In the genomic region with DNA sequence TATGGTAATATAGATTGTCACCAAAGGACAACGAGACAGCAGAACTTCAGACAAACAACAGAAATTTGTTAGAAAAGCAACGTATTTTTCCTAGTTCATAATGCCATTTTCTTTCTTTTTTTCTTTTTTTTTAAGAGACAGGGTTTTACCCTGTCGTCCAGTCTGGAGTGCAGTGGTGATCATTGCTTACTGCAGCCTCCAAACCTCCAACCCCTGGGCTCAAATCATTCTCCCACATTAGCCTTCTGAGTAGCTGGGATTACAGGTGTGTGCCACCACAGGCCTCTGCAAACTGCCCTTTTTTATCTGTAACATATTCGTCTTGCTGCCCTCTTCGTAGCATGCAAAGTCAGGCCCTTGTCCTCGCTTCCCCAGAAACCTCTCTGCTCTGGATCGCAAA, we compare ENCODE assay signal across 22 cellular contexts.
DNase-seq lines count a peak whose midpoint lies in the region; ATAC-seq and TF ChIP-seq lines count a peak whose summit lies in the region.
"Had no signal": no experiment of that assay in that cellular context is flagged by ENCODE, and none has a peak within 500 bp of the region (broad histone marks: within the 10 kb centered on the region; RNA-seq: fewer than 3 reads in every experiment).

No MANE protein-coding gene starts in this region.

- H3K27ac ChIP-seq in adrenal gland (peak overlapping the region; percentile 1 to 93 (median 62)), prostate gland (peak overlapping the region; percentile 39 to 77), lower lobe of right lung (no peak overlapping the region), upper lobe of right lung (no peak overlapping the region)
- H3K27ac ChIP-seq: gastrocnemius medialis, SJSA1 had no signal

- peaks cover 13% of the 10 kb centered on the region for H3K36me3 Mint-ChIP-seq in Caco-2 (ENCODE audit: insufficient read depth, unreplicated experiment)
- H3K36me3 Mint-ChIP-seq: memory B cell; naive thymus-derived CD4-positive, alpha-beta T cell had no signal

- TF ChIP-seq CTCF in Caco-2 (IDR thresholded peaks at IDR 0.05; ENCODE audit: insufficient read depth in 1 of 2, low read depth in 1 of 2, low read length in 1 of 2, severe bottlenecking in 1 of 2, unreplicated experiment in 1 of 2) (no peak), adrenal gland (IDR thresholded peaks at IDR 0.05) (no peak), prostate gland (IDR thresholded peaks at IDR 0.05) (no peak), lower lobe of right lung (IDR thresholded peaks at IDR 0.05) (no peak), upper lobe of right lung (IDR thresholded peaks at IDR 0.05) (no peak), mucosa of descending colon (IDR thresholded peaks at IDR 0.05) (no peak)

- CTCF ChIA-PET in Caco-2 (lab: Charles Lee), result interaction anchor here (0.6 kb wide), 1 partner anchor 11 kb away, joined by 4 read pairs; no protein-coding TSS in a partner anchor

- ATAC-seq in lower lobe of right lung (no peak), upper lobe of right lung (no peak), mucosa of descending colon (no peak)
- ATAC-seq: gastrocnemius medialis; naive thymus-derived CD4-positive, alpha-beta T cell; sciatic nerve had no signal

- peaks cover 18% of the 10 kb centered on the region for H3K4me1 ChIP-seq in Caco-2
- H3K4me1 ChIP-seq in adrenal gland (replicated peaks in 1 of 2), result peaks cover 21 to 53% of the 10 kb centered on the region in 2 donors
- H3K4me1 ChIP-seq in iPS-15b (ENCODE audit: control insufficient read depth, insufficient read depth, low read length), result peaks cover 33% of the 10 kb centered on the region
- peaks cover 7% of the 10 kb centered on the region for H3K4me1 ChIP-seq in prostate gland (replicated peaks)
- H3K4me1 ChIP-seq in lower lobe of right lung, result peaks cover 9% of the 10 kb centered on the region
- no peaks in the 10 kb centered on the region for H3K4me1 ChIP-seq in upper lobe of right lung
- H3K4me1 ChIP-seq in mucosa of descending colon (ENCODE audit: low read depth), result peaks cover 2% of the 10 kb centered on the region

- intact Hi-C loops in Caco-2 (cut with micrococcal nuclease; ENCODE audit: unreplicated experiment), result loop anchor here (1.0 to 2.0 kb wide), 3 partner anchors 61 to 178 kb away; no protein-coding TSS in a partner anchor
- intact Hi-C loops in adrenal gland (cut with DNase I), result no loop called here
- intact Hi-C loops in prostate gland (cut with DNase I), result loop anchor here (5.0 to 10.0 kb wide), 3 partner anchors 85 to 163 kb away; partner anchors contain the start of gene SORBS2
- intact Hi-C loops in lower lobe of right lung (cut with DNase I), result no loop called here
- intact Hi-C loops in upper lobe of right lung (cut with DNase I), result no loop called here
- intact Hi-C loops in mucosa of descending colon (cut with DNase I, micrococcal nuclease), result no loop called here

- H3K9ac ChIP-seq in iPS-15b (ENCODE audit: low read depth, low read length), result peak overlapping the region; percentile 9

- WGBS in adrenal gland, 4 donors, result 77 to 81% (median 79%) methylated on average over 7 of the region's 7 CpGs
- WGBS in prostate gland, result 83% methylated on average over 7 of the region's 7 CpGs

- no TSS peak for BruUV-seq in Caco-2 (replicated peaks; lab: Mats Ljungman, UMichigan)

- TF ChIP-seq POLR2A in adrenal gland (IDR thresholded peaks at IDR 0.05) (no peak), prostate gland (IDR thresholded peaks at IDR 0.05) (no peak)

- H3K9me3 Mint-ChIP-seq in Caco-2 (ENCODE audit: unreplicated experiment), result no peaks in the 10 kb centered on the region
- H3K9me3 Mint-ChIP-seq: memory B cell; stimulated activated naive CD8-positive, alpha-beta T cell treated with anti-CD3 and anti-CD28 coated beads, Interleukin-15, amount 100 ng/mL, for 72 hours had no signal

- no peaks in the 10 kb centered on the region for H3K27me3 Mint-ChIP-seq in Caco-2 (ENCODE audit: insufficient read depth, unreplicated experiment)

- peak overlapping the region; percentile 41 for H3K27ac Mint-ChIP-seq in Caco-2 (ENCODE audit: unreplicated experiment)
- H3K27ac Mint-ChIP-seq: memory B cell; naive thymus-derived CD4-positive, alpha-beta T cell; stimulated activated naive CD8-positive, alpha-beta T cell treated with anti-CD3 and anti-CD28 coated beads, Interleukin-15, amount 100 ng/mL, for 72 hours had no signal

- POLR2A ChIA-PET in Caco-2 (lab: Charles Lee), result no interaction called here

- H3K9me3 ChIP-seq in Caco-2 (no peaks in the 10 kb centered on the region), adrenal gland (replicated peaks in 1 of 3) (no peaks in the 10 kb centered on the region), iPS-15b (ENCODE audit: control insufficient read depth, insufficient read depth, low read length) (no peaks in the 10 kb centered on the region), prostate gland (no peaks in the 10 kb centered on the region), lower lobe of right lung (no peaks in the 10 kb centered on the region), upper lobe of right lung (no peaks in the 10 kb centered on the region), mucosa of descending colon (no peaks in the 10 kb centered on the region)
- H3K9me3 ChIP-seq: gastrocnemius medialis, SJSA1 had no signal

- H3K4me1 Mint-ChIP-seq in Caco-2 (ENCODE audit: low read depth, unreplicated experiment), result peaks cover 24% of the 10 kb centered on the region
- H3K4me1 Mint-ChIP-seq: memory B cell; naive thymus-derived CD4-positive, alpha-beta T cell; stimulated activated naive CD8-positive, alpha-beta T cell treated with anti-CD3 and anti-CD28 coated beads, Interleukin-15, amount 100 ng/mL, for 72 hours had no signal

- H3K4me3 Mint-ChIP-seq in Caco-2 (ENCODE audit: unreplicated experiment), result no peak overlapping the region
- H3K4me3 Mint-ChIP-seq: memory B cell; naive thymus-derived CD4-positive, alpha-beta T cell; stimulated activated naive CD8-positive, alpha-beta T cell treated with anti-CD3 and anti-CD28 coated beads, Interleukin-15, amount 100 ng/mL, for 72 hours had no signal

- no peak for DNase-seq in Caco-2
- DNase-seq in adrenal gland, result no peak
- no peak for DNase-seq in prostate gland (ENCODE audit: low spot score)
- DNase-seq in lower lobe of right lung, result no peak
- no peak for DNase-seq in upper lobe of right lung
- no peak for DNase-seq in mucosa of descending colon
- DNase-seq in AML-193 (lab: John Stamatoyannopoulos, UW), result no peak
- DNase-seq: activated CD4-positive, alpha-beta T cell treated with anti-CD3 and anti-CD28 coated beads for 1 hour; activated CD8-positive, alpha-beta memory T cell treated with anti-CD3 and anti-CD28 coated beads for 24 hours; activated gamma-delta T cell treated with Interleukin-2 at 50 U/mL for 16 hours; activated T-cell treated with anti-CD3 and anti-CD28 coated beads, Interleukin-2, amount 50 U/mL, for 1 hour; COR-L47; gastrocnemius medialis; H7; naive thymus-derived CD4-positive, alpha-beta T cell; NCI-H1694; stimulated activated naive CD8-positive, alpha-beta T cell treated with anti-CD3 and anti-CD28 coated beads, Interleukin-15, amount 100 ng/mL, for 72 hours; T-helper 1 cell had no signal

- H3K4me3 ChIP-seq in Caco-2 (ENCODE audit: low read depth, low read length), result no peak overlapping the region
- no peak overlapping the region for H3K4me3 ChIP-seq in adrenal gland
- no peak overlapping the region for H3K4me3 ChIP-seq in iPS-15b (ENCODE audit: low read depth, low read length)
- H3K4me3 ChIP-seq in prostate gland, result no peak overlapping the region
- no peak overlapping the region for H3K4me3 ChIP-seq in lower lobe of right lung
- H3K4me3 ChIP-seq in upper lobe of right lung, result no peak overlapping the region
- no peak overlapping the region for H3K4me3 ChIP-seq in mucosa of descending colon
- H3K4me3 ChIP-seq: gastrocnemius medialis, SJSA1 had no signal

- H3K27me3 ChIP-seq in Caco-2 (replicated peaks; ENCODE audit: control insufficient read depth, insufficient read depth, low read length) (no peaks in the 10 kb centered on the region), adrenal gland (no peaks in the 10 kb centered on the region), iPS-15b (ENCODE audit: control insufficient read depth, insufficient read depth, low read length) (no peaks in the 10 kb centered on the region), prostate gland (replicated peaks; ENCODE audit: insufficient read depth) (no peaks in the 10 kb centered on the region), lower lobe of right lung (ENCODE audit: low read depth) (no peaks in the 10 kb centered on the region), upper lobe of right lung (no peaks in the 10 kb centered on the region)
- H3K27me3 ChIP-seq: gastrocnemius medialis, SJSA1 had no signal

- H3K36me3 ChIP-seq in Caco-2 (ENCODE audit: control insufficient read depth, insufficient read depth, low read length) (peaks cover 1% of the 10 kb centered on the region), adrenal gland (replicated peaks in 1 of 2) (peaks cover 0 to 49% of the 10 kb centered on the region in 2 donors), iPS-15b (ENCODE audit: control insufficient read depth, insufficient read depth, low read length) (no peaks in the 10 kb centered on the region), prostate gland (peaks cover 0 to 3% of the 10 kb centered on the region in 2 donors), lower lobe of right lung (peaks cover 24% of the 10 kb centered on the region), upper lobe of right lung (peaks cover 2% of the 10 kb centered on the region), mucosa of descending colon (ENCODE audit: low read depth) (no peaks in the 10 kb centered on the region)
- H3K36me3 ChIP-seq: gastrocnemius medialis had no signal

Comparison
In these comparisons a context has a peak if more than half of its experiments do, and no peak if none do; other contexts are left out.
1. H3K27ac ChIP-seq: peak in adrenal gland (5 of 5) and prostate gland (2 of 2); none in lower lobe of right lung (single experiment) and upper lobe of right lung (single experiment).
2. intact Hi-C loops: an anchor here in Caco-2 (1.0 to 2.0 kb wide) and prostate gland (5.0 to 10.0 kb wide); none called in adrenal gland, lower lobe of right lung, upper lobe of right lung and mucosa of descending colon.